Comparison of ENCODE assay signal across 29 cellular contexts in the genomic region with DNA sequence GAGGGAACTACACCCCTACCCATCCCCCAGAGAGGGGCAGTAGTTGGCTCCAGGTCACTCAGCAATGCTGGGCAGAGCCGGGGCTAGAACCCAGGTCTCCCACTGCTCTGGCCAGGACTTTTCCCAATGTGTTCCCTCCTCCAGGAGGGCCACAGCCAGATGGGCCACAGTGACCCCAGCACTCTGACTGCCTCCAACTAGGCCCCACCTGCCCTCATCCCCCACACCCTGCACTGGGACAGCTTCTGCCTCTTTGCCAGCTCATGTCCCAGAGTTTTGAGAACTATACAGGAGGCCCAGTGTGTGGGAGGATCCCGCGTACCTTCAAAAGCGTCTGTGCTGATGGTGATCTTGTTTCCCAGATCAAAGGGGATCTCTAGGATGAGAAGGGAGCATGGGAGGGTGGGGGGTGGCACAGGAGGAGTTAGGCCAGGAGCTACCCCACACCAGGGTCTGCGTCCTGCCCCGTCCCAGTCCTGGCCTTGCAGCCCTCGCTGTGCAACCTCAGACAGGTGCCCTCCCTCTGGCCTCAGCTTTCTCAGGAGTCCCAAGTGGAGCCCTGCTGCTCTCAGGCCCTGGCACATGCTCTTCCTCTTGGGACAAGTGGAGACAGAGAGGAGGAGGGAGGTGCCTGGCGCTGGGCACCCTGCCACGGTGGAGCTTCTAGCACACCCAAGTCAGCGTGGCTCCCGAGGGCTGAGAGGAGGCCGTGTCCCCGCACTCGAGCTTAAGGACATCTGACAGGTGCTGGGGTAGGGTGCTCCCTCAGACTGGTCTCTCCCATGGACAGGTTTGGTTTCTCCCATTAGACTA. TPM values are rescaled to one million over a fixed set of nuclear protein-coding genes. Genes with fewer than 3 reads are reported as not detected.
DNase-seq lines count a peak whose midpoint lies in the region; ATAC-seq and TF ChIP-seq lines count a peak whose summit lies in the region.
"Had no signal": no experiment of that assay in that cellular context is flagged by ENCODE, and none has a peak within 500 bp of the region (broad histone marks: within the 10 kb centered on the region; RNA-seq: fewer than 3 reads in every experiment).

No MANE protein-coding gene starts in this region.

- TF ChIP-seq POLR2A in heart left ventricle (IDR thresholded peaks at IDR 0.05) (no peak), upper lobe of left lung (IDR thresholded peaks at IDR 0.05) (no peak)

- H3K36me3 ChIP-seq in heart left ventricle (peaks cover 0 to 78% (median 10%) of the 10 kb centered on the region in 9 donors), lower lobe of right lung (no peaks in the 10 kb centered on the region), upper lobe of left lung (no peaks in the 10 kb centered on the region)
- H3K36me3 ChIP-seq: colonic mucosa, vagina had no signal

- WGBS in heart left ventricle, 4 donors, result 41 to 60% (median 59%) methylated on average over 3 to 14 of the region's 14 CpGs
- 76 to 77% methylated on average over 3 to 13 of the region's 14 CpGs for WGBS in upper lobe of left lung, 2 donors

- peak; percentile 24 for DNase-seq in NCI-H2196 (lab: John Stamatoyannopoulos, UW; ENCODE audit: unreplicated experiment)
- no peak for DNase-seq in NCI-H2196 treated with DMSO at 0.1 percent for 48 hours (lab: John Stamatoyannopoulos, UW; ENCODE audit: unreplicated experiment)
- DNase-seq in heart left ventricle, result peak; percentile 65 to 88 (median 79)
- DNase-seq in lower lobe of right lung, result peak; percentile 82
- DNase-seq in upper lobe of left lung, result peak; percentile 83 to 85
- no peak for DNase-seq in substantia nigra (lab: John Stamatoyannopoulos, UW)
- no peak for DNase-seq in NCI-H1092 treated with DMSO at 0.1 percent for 48 hours (lab: John Stamatoyannopoulos, UW)
- DNase-seq: activated B cell treated with CpG ODN at 0.5 μM for 24 hours; activated CD4-positive, alpha-beta T cell treated with anti-CD3 and anti-CD28 coated beads, Interleukin-2, amount 50 U/mL, for 1 hour; activated gamma-delta T cell; activated naive CD8-positive, alpha-beta T cell treated with anti-CD3 and anti-CD28 coated beads for 36 hours; activated T-cell treated with anti-CD3 and anti-CD28 coated beads, Interleukin-2, amount 50 U/mL, for 4 hours; anterior cingulate cortex; colonic mucosa; effector CD4-positive, alpha-beta T cell; Karpas-422; mucosa of descending colon; natural killer cell; NCI-H1417 treated with DMSO at 0.1 percent for 48 hours; NCI-H2081 treated with DMSO at 0.1 percent for 48 hours; NCI-H524 treated with DMSO at 0.1 percent for 48 hours; stimulated activated naive CD4-positive, alpha-beta T cell had no signal

- intact Hi-C loops in heart left ventricle (cut with DNase I), result no loop called here
- intact Hi-C loops in lower lobe of right lung (cut with DNase I), result no loop called here

- H3K27ac ChIP-seq in heart left ventricle, result peak overlapping the region in 8 of 12 donors; percentile 20 to 75 (median 48)
- no peak overlapping the region for H3K27ac ChIP-seq in lower lobe of right lung
- H3K27ac ChIP-seq in upper lobe of left lung, result no peak overlapping the region
- H3K27ac ChIP-seq in substantia nigra (ENCODE audit: low read depth, low read length, poor library complexity, severe bottlenecking), result no peak overlapping the region
- H3K27ac ChIP-seq: colonic mucosa, epithelial cell of prostate, vagina had no signal

- H3K4me1 ChIP-seq in heart left ventricle (peaks cover 0 to 39% (median 0%) of the 10 kb centered on the region in 12 donors), lower lobe of right lung (peaks cover 7% of the 10 kb centered on the region), upper lobe of left lung (peaks cover 0 to 6% (median 0%) of the 10 kb centered on the region in 4 donors)
- H3K4me1 ChIP-seq: colonic mucosa, vagina had no signal

- TF ChIP-seq EP300 in upper lobe of left lung (IDR thresholded peaks at IDR 0.05), result no peak

- ATAC-seq in heart left ventricle, result peak; percentile 68 to 82 (median 75)
- peak; percentile 82 to 87 for ATAC-seq in lower lobe of right lung
- peak; percentile 43 to 66 for ATAC-seq in upper lobe of left lung (ENCODE audit: low FRiP score in 2 of 2)
- no peak for ATAC-seq in GM21786 (IDR thresholded peaks at IDR 0.05; ENCODE audit: unreplicated experiment)
- ATAC-seq: activated T-cell treated with anti-CD3 and anti-CD28 coated beads, Interleukin-2, amount 50 U/mL, for 4 hours; mucosa of descending colon; natural killer cell; SK-N-SH treated with all-trans-retinoic acid at 6 μM for 48 hours had no signal

- H3K4me3 ChIP-seq in heart left ventricle (no peak overlapping the region), lower lobe of right lung (no peak overlapping the region), upper lobe of left lung (no peak overlapping the region)
- H3K4me3 ChIP-seq: colonic mucosa, mucosa of descending colon, skin epidermis, vagina had no signal

- H3K9me3 ChIP-seq in heart left ventricle (no peaks in the 10 kb centered on the region), lower lobe of right lung (no peaks in the 10 kb centered on the region), upper lobe of left lung (no peaks in the 10 kb centered on the region)
- H3K9me3 ChIP-seq: colonic mucosa, mucosa of descending colon, vagina had no signal

- H3K27me3 ChIP-seq in heart left ventricle, result no peaks in the 10 kb centered on the region
- H3K27me3 ChIP-seq in lower lobe of right lung (ENCODE audit: low read depth), result no peaks in the 10 kb centered on the region
- no peaks in the 10 kb centered on the region for H3K27me3 ChIP-seq in upper lobe of left lung
- H3K27me3 ChIP-seq: colonic mucosa, vagina had no signal

- TF ChIP-seq CTCF in heart left ventricle (IDR thresholded peaks at IDR 0.05) (no peak), lower lobe of right lung (IDR thresholded peaks at IDR 0.05) (no peak), upper lobe of left lung (IDR thresholded peaks at IDR 0.05) (no peak)

RNA-seq across cellular contexts. Expression of a gene that starts 22.0 kb away (rescaled TPM):
- total RNA-seq in heart left ventricle (100 to 1,000 TPM; 230 to 379 (median 288) TPM), lower lobe of right lung (0.15 TPM), upper lobe of left lung (under 1 TPM in 3 of 6 donors, not detected in 3; 0.11 to 0.20 (median 0.15) TPM)
- 100 to 1,000 TPM in 1 of 2 donors, 10 to 100 TPM in 1; 76.7 to 327 TPM for polyA plus RNA-seq in heart left ventricle
- total RNA-seq: activated B cell treated with CpG ODN at 0.5 μM for 24 hours; activated naive CD8-positive, alpha-beta T cell treated with anti-CD3 and anti-CD28 coated beads for 36 hours; activated T-cell treated with anti-CD3 and anti-CD28 coated beads, Interleukin-2, amount 50 U/mL, for 4 hours had no signal

RNA-seq across cellular contexts. Expression of a gene that starts 53.0 kb away (rescaled TPM):
- total RNA-seq in heart left ventricle (1 to 10 TPM in 1 of 9 donors, under 1 TPM in 5, not detected in 3; 0.19 to 1.3 (median 0.49) TPM), lower lobe of right lung (0.83 TPM), upper lobe of left lung (1 to 10 TPM in 3 of 6 donors, under 1 TPM in 3; 0.15 to 1.4 (median 0.90) TPM)
- under 1 TPM; 0.04 to 0.12 TPM for polyA plus RNA-seq in heart left ventricle
- total RNA-seq: activated naive CD8-positive, alpha-beta T cell treated with anti-CD3 and anti-CD28 coated beads for 36 hours; glomerular endothelial cell; natural killer cell; temporal lobe had no signal

Comparison
In these comparisons a context has a peak if more than half of its experiments do, and no peak if none do; other contexts are left out.
1. DNase-seq: peak in NCI-H2196 (single experiment), heart left ventricle (5 of 5), lower lobe of right lung (single experiment) and upper lobe of left lung (2 of 2); none in NCI-H2196 treated with DMSO at 0.1 percent for 48 hours (single experiment), substantia nigra (0 of 49) and NCI-H1092 treated with DMSO at 0.1 percent for 48 hours (single experiment).
2. H3K27ac ChIP-seq: peak in heart left ventricle (8 of 12); none in lower lobe of right lung (single experiment), upper lobe of left lung (0 of 4) and substantia nigra (single experiment).
3. RNA of a gene that starts 22.0 kb away (total RNA-seq): 230 to 379 TPM in heart left ventricle; 0.15 TPM in lower lobe of right lung (single experiment) and 0.11 to 0.20 TPM in upper lobe of left lung; every median in the first group is over 100 times any median in the second.